ENCODE assay signal across 8 cellular contexts in genomic region chr14:57390037-57390805, GRCh38. TPM values are rescaled to one million over a fixed set of nuclear protein-coding genes. Genes with fewer than 3 reads are reported as not detected.
DNase-seq lines count a peak whose midpoint lies in the region; ATAC-seq, FAIRE-seq and TF ChIP-seq lines count a peak whose summit lies in the region.

TSS of gene NAA30 (plus strand) at chr14:57390586. CDS start at chr14:57390958, 372 bp downstream.

- H3K36me3 ChIP-seq in heart left ventricle (peaks cover 0 to 5% (median 0%) of the 10 kb centered on the region in 9 donors), transverse colon (no peaks in the 10 kb centered on the region)

- no peak for TF ChIP-seq EP300 in transverse colon (IDR thresholded peaks at IDR 0.05; ENCODE audit: low read depth)

- DNase-seq in GM12891 (ENCODE audit: insufficient read length, low spot score) (peak; percentile 79), NCI-H1417 (lab: John Stamatoyannopoulos, UW) (peak; percentile 96 to 97 (median 97)), SW480 (ENCODE audit: low spot score) (peak; percentile 96), heart left ventricle (peak; percentile 92 to 96 (median 95)), pons (ENCODE audit: low spot score) (peak; percentile 83), transverse colon (peak; percentile 95)
- peak; percentile 89 for DNase-seq in activated naive CD8-positive, alpha-beta T cell treated with anti-CD3 and anti-CD28 coated beads, Interleukin-2, amount 50 U/mL, for 24 hours

- H3K9me3 ChIP-seq in heart left ventricle (no peaks in the 10 kb centered on the region), transverse colon (no peaks in the 10 kb centered on the region)

- 0 out of 2 replicates have a peak, but pooled peaks have one; percentile 40 for TF ChIP-seq POLR2A in GM12891 (IDR thresholded peaks at IDR 0.05; ENCODE audit: low read depth, low read length)
- peak in 1 of 2 donors; percentile 42 for TF ChIP-seq POLR2A in heart left ventricle (IDR thresholded peaks at IDR 0.05)
- peak; percentile 68 for TF ChIP-seq POLR2A in transverse colon (IDR thresholded peaks at IDR 0.05)

- H3K9me3 Mint-ChIP-seq in activated naive CD8-positive, alpha-beta T cell treated with anti-CD3 and anti-CD28 coated beads, Interleukin-2, amount 50 U/mL, for 24 hours = no peaks in the 10 kb centered on the region

- intact Hi-C loops in heart left ventricle (cut with DNase I) (loop anchor here in 1 of 10 donors (10.0 kb wide), 1 partner anchor 125 kb away; the partner anchor contains the start of genes AP5M1 and EXOC5), transverse colon (cut with DNase I; ENCODE audit: low total_unique reads) (no loop called here)

- peaks cover 0 to 42% (median 32%) of the 10 kb centered on the region in 12 donors for H3K4me1 ChIP-seq in heart left ventricle
- H3K4me1 ChIP-seq in transverse colon = peaks cover 4 to 28% (median 18%) of the 10 kb centered on the region in 4 donors

- no peaks in the 10 kb centered on the region for H3K27me3 Mint-ChIP-seq in activated naive CD8-positive, alpha-beta T cell treated with anti-CD3 and anti-CD28 coated beads, Interleukin-2, amount 50 U/mL, for 24 hours

- H3K4me3 ChIP-seq in heart left ventricle (peak within 1 kb of the TSS; percentile 62 to 95 (median 90)), transverse colon (peak within 1 kb of the TSS; percentile 60 to 91 (median 88))

- peak within 1 kb of the TSS; percentile 96 for H3K27ac Mint-ChIP-seq in activated naive CD8-positive, alpha-beta T cell treated with anti-CD3 and anti-CD28 coated beads, Interleukin-2, amount 50 U/mL, for 24 hours

- H3K4me3 Mint-ChIP-seq in activated naive CD8-positive, alpha-beta T cell treated with anti-CD3 and anti-CD28 coated beads, Interleukin-2, amount 50 U/mL, for 24 hours = peak within 1 kb of the TSS; percentile 88

- peaks cover 42% of the 10 kb centered on the region for H3K4me1 Mint-ChIP-seq in activated naive CD8-positive, alpha-beta T cell treated with anti-CD3 and anti-CD28 coated beads, Interleukin-2, amount 50 U/mL, for 24 hours

- H3K27me3 ChIP-seq in heart left ventricle (no peaks in the 10 kb centered on the region), transverse colon (no peaks in the 10 kb centered on the region)

- FAIRE-seq in GM12891 (lab: Jason Lieb, UNC) = peak; percentile 93

- whole genome bisulfite sequencing in heart left ventricle, 4 donors = 0 to 1% (median 1%) methylated on average over 38 to 62 of the region's 62 CpGs
- 1% methylated on average over 43 of the region's 62 CpGs; no CpG with 5 or more reads in 1 of the 2 donors for WGBS in transverse colon (ENCODE audit: low coverage in 1 of 2), 2 donors

- ATAC-seq in HG02763 (IDR thresholded peaks at IDR 0.05; ENCODE audit: unreplicated experiment) = peak; percentile 76
- peak; percentile 92 for ATAC-seq in activated naive CD8-positive, alpha-beta T cell treated with anti-CD3 and anti-CD28 coated beads, Interleukin-2, amount 50 U/mL, for 24 hours
- peak; percentile 97 to 98 (median 97) for ATAC-seq in heart left ventricle

- TF ChIP-seq CTCF in heart left ventricle (IDR thresholded peaks at IDR 0.05) (peak in 3 of 12 donors; percentile 3 to 27 (median 15)), transverse colon (IDR thresholded peaks at IDR 0.05) (no peak)

- peaks cover 29% of the 10 kb centered on the region for H3K36me3 Mint-ChIP-seq in activated naive CD8-positive, alpha-beta T cell treated with anti-CD3 and anti-CD28 coated beads, Interleukin-2, amount 50 U/mL, for 24 hours (ENCODE audit: low read depth)

- in situ Hi-C loops in transverse colon (cut with MboI; ENCODE audit: low pct_ligation_motif_present in 1 of 4, low pct_unique_long_range_greater_than_20kb in 1 of 4, low sequenced_read_pairs in 3 of 4) = no loop called here

- H3K27ac ChIP-seq in heart left ventricle (peak within 1 kb of the TSS; percentile 73 to 91 (median 84)), transverse colon (peak within 1 kb of the TSS; percentile 89 to 93 (median 92))

TF ChIP-seq in GM12891, 5 proteins besides CTCF, POLR2A, EP300 and RAD21:
- no peak for TF ChIP-seq PAX5 (IDR thresholded peaks at IDR 0.05; ENCODE audit: insufficient read depth, low read length, severe bottlenecking)
- TF ChIP-seq POLR2AphosphoS5 (IDR thresholded peaks at IDR 0.05; ENCODE audit: low read depth, low read length) = 0 out of 2 replicates have a peak, but pooled peaks have one; percentile 44
- no peak for TF ChIP-seq POU2F2 (IDR thresholded peaks at IDR 0.05; ENCODE audit: low read depth, low read length)
- 0 out of 2 replicates have a peak, but pooled peaks have one; percentile 24 for TF ChIP-seq SPI1 (IDR thresholded peaks at IDR 0.05; ENCODE audit: low read depth, low read length)
- 0 out of 2 replicates have a peak, but pooled peaks have one; percentile 53 for TF ChIP-seq TAF1 (IDR thresholded peaks at IDR 0.05; ENCODE audit: low read depth, low read length)

RNA-seq across cellular contexts. Expression of gene NAA30, which starts in this region (rescaled TPM):
- polyA plus RNA-seq in GM12891 (2012; ENCODE audit: low read depth, missing spikeins) = 4.7 TPM
- 10 to 100 TPM; 16.5 to 30.0 (median 25.9) TPM for total RNA-seq in heart left ventricle
- polyA plus RNA-seq in heart left ventricle = 10 to 100 TPM in 1 of 2 donors, 1 to 10 TPM in 1; 3.5 to 17.3 TPM
- total RNA-seq in transverse colon = 10 to 100 TPM in 3 of 4 donors, 1 to 10 TPM in 1; 4.4 to 16.5 (median 12.0) TPM

Comparison
In these comparisons a context has a peak if more than half of its experiments do, and no peak if none do; other contexts are left out.
1. Peak in every context shown above with its lines: DNase-seq, ATAC-seq, H3K4me3 ChIP-seq and H3K27ac ChIP-seq.